In the genomic region with DNA sequence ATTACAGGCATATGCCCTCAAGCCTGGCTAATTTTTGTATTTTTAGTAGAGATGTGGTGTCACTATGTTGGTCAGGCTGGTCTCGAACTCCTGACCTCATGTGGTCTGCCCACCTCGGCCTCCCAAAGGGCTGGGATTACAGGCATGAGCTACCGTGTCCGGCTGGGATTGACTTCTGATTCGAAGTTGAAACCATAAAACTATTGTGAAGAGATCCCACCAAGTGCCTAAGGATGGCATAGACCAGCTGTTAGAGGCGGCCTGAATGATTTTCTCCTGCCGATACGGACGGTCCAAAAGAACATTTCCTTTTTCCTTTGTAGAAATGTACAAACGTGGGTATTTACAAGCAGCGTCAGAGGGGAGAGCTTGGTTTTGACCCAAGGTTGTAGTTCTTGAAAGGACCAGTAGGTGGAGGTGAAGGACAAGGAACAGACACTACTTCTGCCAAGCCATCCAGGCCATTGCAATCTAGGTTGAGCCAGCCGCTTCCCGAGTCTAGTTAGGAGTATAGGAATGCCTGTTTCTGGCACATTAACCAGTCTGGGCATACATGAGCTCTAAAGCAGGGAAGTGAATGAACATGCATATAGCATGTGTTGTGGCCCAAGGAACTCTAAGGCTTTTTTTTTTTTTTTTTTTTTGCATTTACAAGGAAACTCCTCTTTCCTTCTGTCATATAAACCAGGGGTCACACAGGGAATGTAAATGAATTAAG, we compare ENCODE assay signal across 8 cellular contexts. TPM values are rescaled to one million over a fixed set of nuclear protein-coding genes. Genes with fewer than 3 reads are reported as not detected.
DNase-seq lines count a peak whose midpoint lies in the region; ATAC-seq and TF ChIP-seq lines count a peak whose summit lies in the region.

No MANE protein-coding gene starts in this region.

- H3K4me3 Mint-ChIP-seq in naive thymus-derived CD8-positive, alpha-beta T cell, result no peak overlapping the region

- H3K27ac ChIP-seq in OCI-LY1 (ENCODE audit: low read depth, low read length, poor library complexity, severe bottlenecking), result no peak overlapping the region
- H3K27ac ChIP-seq in epithelial cell of prostate, result no peak overlapping the region
- no peak overlapping the region for H3K27ac ChIP-seq in substantia nigra (ENCODE audit: low read depth, low read length, poor library complexity, severe bottlenecking)

- no peaks in the 10 kb centered on the region for H3K4me1 ChIP-seq in OCI-LY1 (ENCODE audit: insufficient read depth, low read length, severe bottlenecking)

- no peak overlapping the region for H2AFZ ChIP-seq in OCI-LY1 (ENCODE audit: low read length)

- POLR2A ChIA-PET in naive thymus-derived CD8-positive, alpha-beta T cell (lab: Charles Lee), result interaction anchor here (0.7 to 1.0 kb wide), 4 partner anchors 192 to 655 kb away, joined by 3 to 4 read pairs (median 3); a partner anchor contains a TSS

- H3K27me3 Mint-ChIP-seq in naive thymus-derived CD8-positive, alpha-beta T cell, result peaks cover 6 to 37% (median 15%) of the 10 kb centered on the region in 5 donors

- no peaks in the 10 kb centered on the region for H3K9me3 ChIP-seq in OCI-LY1 (ENCODE audit: low read length)

- no peaks in the 10 kb centered on the region for H3K36me3 ChIP-seq in OCI-LY1 (ENCODE audit: insufficient read depth, low read length)

- TF ChIP-seq CTCF in OCI-LY1 (IDR thresholded peaks at IDR 0.05; ENCODE audit: low read length), result peak; percentile 82

- no peak overlapping the region for H3K27ac Mint-ChIP-seq in naive thymus-derived CD8-positive, alpha-beta T cell

- H3K4me2 ChIP-seq in OCI-LY1 (ENCODE audit: low read length), result no peak overlapping the region

- peak; percentile 98 for TF ChIP-seq RAD21 in Ishikawa (IDR thresholded peaks at IDR 0.05; ENCODE audit: low read depth)

- peaks cover 0 to 4% (median 0%) of the 10 kb centered on the region in 4 donors for H3K4me1 Mint-ChIP-seq in naive thymus-derived CD8-positive, alpha-beta T cell

- H3K36me3 Mint-ChIP-seq in naive thymus-derived CD8-positive, alpha-beta T cell, result no peaks in the 10 kb centered on the region

- no peaks in the 10 kb centered on the region for H3K79me2 ChIP-seq in OCI-LY1 (ENCODE audit: insufficient read depth, low read length)

- H3K9me3 Mint-ChIP-seq in naive thymus-derived CD8-positive, alpha-beta T cell, result no peaks in the 10 kb centered on the region

- no peaks in the 10 kb centered on the region for H3K27me3 ChIP-seq in OCI-LY1 (ENCODE audit: insufficient read depth, low read length)

- H3K4me3 ChIP-seq in OCI-LY1 (ENCODE audit: low read depth, low read length, poor library complexity, severe bottlenecking), result no peak overlapping the region

- no peak overlapping the region for H3K9ac ChIP-seq in OCI-LY1 (ENCODE audit: low read length)

- DNase-seq in GM03348 (ENCODE audit: low spot score), result peak; percentile 86
- peak; percentile 13 for DNase-seq in activated CD8-positive, alpha-beta memory T cell treated with anti-CD3 and anti-CD28 coated beads, Interleukin-2, amount 50 U/mL, for 24 hours (ENCODE audit: extremely low read depth)
- peak; percentile 27 for DNase-seq in epithelial cell of prostate (ENCODE audit: low read depth, low spot score)
- peak; percentile 28 to 81 (median 66) for DNase-seq in naive thymus-derived CD8-positive, alpha-beta T cell
- DNase-seq in substantia nigra (lab: John Stamatoyannopoulos, UW), result peak in 42 of 49 donors; percentile 2 to 78 (median 38)

- no peaks in the 10 kb centered on the region for H3F3A ChIP-seq in OCI-LY1 (ENCODE audit: insufficient read depth, low read length)

- no peaks in the 10 kb centered on the region for H3K9me2 ChIP-seq in OCI-LY1 (ENCODE audit: low read depth, low read length)

- no peak for TF ChIP-seq EP300 in Ishikawa (IDR thresholded peaks at IDR 0.05; ENCODE audit: borderline replicate concordance)

- peak; percentile 81 to 95 for ATAC-seq in naive thymus-derived CD8-positive, alpha-beta T cell
- no peak for ATAC-seq in HG02571 (IDR thresholded peaks at IDR 0.05; ENCODE audit: unreplicated experiment)

- H4K20me1 ChIP-seq in OCI-LY1 (ENCODE audit: insufficient read depth, low read length), result no peaks in the 10 kb centered on the region

TF ChIP-seq in Ishikawa, 13 proteins besides CTCF, POLR2A, EP300 and RAD21:
- TF ChIP-seq TAF1 (IDR thresholded peaks at IDR 0.05; ENCODE audit: low read depth) (no peak), FOXM1 (IDR thresholded peaks at IDR 0.05; ENCODE audit: borderline replicate concordance, low read depth) (no peak), TEAD4 (IDR thresholded peaks at IDR 0.05) (no peak), EGR1 (IDR thresholded peaks at IDR 0.05) (no peak), CEBPB (IDR thresholded peaks at IDR 0.05) (no peak), ZBTB7A (IDR thresholded peaks at IDR 0.05; ENCODE audit: low read depth) (no peak), NFIC (IDR thresholded peaks at IDR 0.05) (no peak), TCF12 (IDR thresholded peaks at IDR 0.05; ENCODE audit: low read depth) (no peak), CREB1 (IDR thresholded peaks at IDR 0.05; ENCODE audit: low read depth) (no peak), YY1 (IDR thresholded peaks at IDR 0.05; ENCODE audit: low read depth) (no peak)
- TF ChIP-seq, protein P1, sequence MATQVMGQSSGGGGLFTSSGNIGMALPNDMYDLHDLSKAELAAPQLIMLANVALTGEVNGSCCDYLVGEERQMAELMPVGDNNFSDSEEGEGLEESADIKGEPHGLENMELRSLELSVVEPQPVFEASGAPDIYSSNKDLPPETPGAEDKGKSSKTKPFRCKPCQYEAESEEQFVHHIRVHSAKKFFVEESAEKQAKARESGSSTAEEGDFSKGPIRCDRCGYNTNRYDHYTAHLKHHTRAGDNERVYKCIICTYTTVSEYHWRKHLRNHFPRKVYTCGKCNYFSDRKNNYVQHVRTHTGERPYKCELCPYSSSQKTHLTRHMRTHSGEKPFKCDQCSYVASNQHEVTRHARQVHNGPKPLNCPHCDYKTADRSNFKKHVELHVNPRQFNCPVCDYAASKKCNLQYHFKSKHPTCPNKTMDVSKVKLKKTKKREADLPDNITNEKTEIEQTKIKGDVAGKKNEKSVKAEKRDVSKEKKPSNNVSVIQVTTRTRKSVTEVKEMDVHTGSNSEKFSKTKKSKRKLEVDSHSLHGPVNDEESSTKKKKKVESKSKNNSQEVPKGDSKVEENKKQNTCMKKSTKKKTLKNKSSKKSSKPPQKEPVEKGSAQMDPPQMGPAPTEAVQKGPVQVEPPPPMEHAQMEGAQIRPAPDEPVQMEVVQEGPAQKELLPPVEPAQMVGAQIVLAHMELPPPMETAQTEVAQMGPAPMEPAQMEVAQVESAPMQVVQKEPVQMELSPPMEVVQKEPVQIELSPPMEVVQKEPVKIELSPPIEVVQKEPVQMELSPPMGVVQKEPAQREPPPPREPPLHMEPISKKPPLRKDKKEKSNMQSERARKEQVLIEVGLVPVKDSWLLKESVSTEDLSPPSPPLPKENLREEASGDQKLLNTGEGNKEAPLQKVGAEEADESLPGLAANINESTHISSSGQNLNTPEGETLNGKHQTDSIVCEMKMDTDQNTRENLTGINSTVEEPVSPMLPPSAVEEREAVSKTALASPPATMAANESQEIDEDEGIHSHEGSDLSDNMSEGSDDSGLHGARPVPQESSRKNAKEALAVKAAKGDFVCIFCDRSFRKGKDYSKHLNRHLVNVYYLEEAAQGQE (IDR thresholded peaks at IDR 0.05; ENCODE audit: low read depth), result no peak
- TF ChIP-seq, protein P2, sequence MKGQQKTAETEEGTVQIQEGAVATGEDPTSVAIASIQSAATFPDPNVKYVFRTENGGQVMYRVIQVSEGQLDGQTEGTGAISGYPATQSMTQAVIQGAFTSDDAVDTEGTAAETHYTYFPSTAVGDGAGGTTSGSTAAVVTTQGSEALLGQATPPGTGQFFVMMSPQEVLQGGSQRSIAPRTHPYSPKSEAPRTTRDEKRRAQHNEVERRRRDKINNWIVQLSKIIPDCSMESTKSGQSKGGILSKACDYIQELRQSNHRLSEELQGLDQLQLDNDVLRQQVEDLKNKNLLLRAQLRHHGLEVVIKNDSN (IDR thresholded peaks at IDR 0.05), result no peak
- TF ChIP-seq, protein P3, sequence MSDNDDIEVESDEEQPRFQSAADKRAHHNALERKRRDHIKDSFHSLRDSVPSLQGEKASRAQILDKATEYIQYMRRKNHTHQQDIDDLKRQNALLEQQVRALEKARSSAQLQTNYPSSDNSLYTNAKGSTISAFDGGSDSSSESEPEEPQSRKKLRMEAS (IDR thresholded peaks at IDR 0.05), result no peak
TF ChIP-seq in Ishikawa: peak in this region for 0.

RNA-seq across cellular contexts. Expression of a gene that starts 29.0 kb away (rescaled TPM):
- total RNA-seq in naive thymus-derived CD8-positive, alpha-beta T cell, result 1 to 10 TPM; 8.4 to 8.8 TPM
- 1 to 10 TPM; 3.5 to 4.8 (median 4.6) TPM for polyA plus RNA-seq in naive thymus-derived CD8-positive, alpha-beta T cell

RNA-seq across cellular contexts. Expression of a gene that starts 29.3 kb away (rescaled TPM):
- 10 to 100 TPM; 45.4 to 46.6 TPM for total RNA-seq in naive thymus-derived CD8-positive, alpha-beta T cell
- 10 to 100 TPM; 65.0 to 79.8 (median 75.3) TPM for polyA plus RNA-seq in naive thymus-derived CD8-positive, alpha-beta T cell

RNA-seq across cellular contexts. Expression of a gene that starts 35.3 kb away (rescaled TPM):
- total RNA-seq in naive thymus-derived CD8-positive, alpha-beta T cell, result 1 to 10 TPM; 1.8 to 2.3 TPM
- not detected for polyA plus RNA-seq in naive thymus-derived CD8-positive, alpha-beta T cell

RNA-seq across cellular contexts. Expression of a gene that starts 56.4 kb away (rescaled TPM):
- 10 to 100 TPM; 73.4 to 73.8 TPM for total RNA-seq in naive thymus-derived CD8-positive, alpha-beta T cell
- polyA plus RNA-seq in naive thymus-derived CD8-positive, alpha-beta T cell, result 10 to 100 TPM in 1 of 3 donors, 1 to 10 TPM in 2; 6.3 to 10.9 (median 8.2) TPM

Comparison
In these comparisons a context has a peak if more than half of its experiments do, and no peak if none do; other contexts are left out.
1. DNase-seq: peak in every context shown above with its lines; median percentile 86 in GM03348; 66 in naive thymus-derived CD8-positive, alpha-beta T cell; 38 in substantia nigra; 27 in epithelial cell of prostate; 13 in activated CD8-positive, alpha-beta memory T cell treated with anti-CD3 and anti-CD28 coated beads, Interleukin-2, amount 50 U/mL, for 24 hours.